In the genomic region with DNA sequence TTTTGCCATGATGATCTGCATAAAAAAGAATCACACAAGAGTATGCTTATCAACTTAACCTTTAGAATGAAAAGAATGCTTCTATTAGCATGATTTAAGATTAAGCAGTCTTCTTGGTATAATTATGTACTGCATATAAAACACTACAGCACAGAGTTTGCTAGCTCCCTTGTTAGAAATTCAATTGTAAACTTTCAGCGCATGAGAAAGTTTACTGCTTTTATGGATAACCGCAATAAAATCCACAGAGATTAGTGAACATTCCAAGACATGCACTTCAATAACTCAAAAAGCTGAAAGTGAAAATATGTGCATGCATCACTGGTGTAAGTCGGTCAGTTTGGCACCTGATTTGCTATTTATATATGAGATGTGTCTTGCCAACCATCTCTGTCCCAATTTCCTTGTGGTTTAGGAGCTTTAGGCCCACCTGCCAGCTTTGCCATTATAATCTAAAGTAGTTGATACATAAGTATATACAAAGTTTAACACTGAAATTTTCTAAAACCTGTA, we compare ENCODE assay signal across 2 cellular contexts.
TF ChIP-seq lines count a peak whose summit lies in the region.

No MANE protein-coding gene starts in this region.

TF ChIP-seq in HEK293, 187 proteins besides CTCF, POLR2A, EP300 and RAD21:
- TF ChIP-seq ZNF473 (tag by site-specific recombination; IDR thresholded peaks at IDR 0.05) (no peak), PRDM1 (tag by site-specific recombination; IDR thresholded peaks at IDR 0.05) (0 out of 2 replicates have a peak, but pooled peaks have one; percentile 20), ZNF830 (tag by site-specific recombination; IDR thresholded peaks at IDR 0.05; ENCODE audit: low read depth) (no peak)
- TF ChIP-seq, protein P1, sequence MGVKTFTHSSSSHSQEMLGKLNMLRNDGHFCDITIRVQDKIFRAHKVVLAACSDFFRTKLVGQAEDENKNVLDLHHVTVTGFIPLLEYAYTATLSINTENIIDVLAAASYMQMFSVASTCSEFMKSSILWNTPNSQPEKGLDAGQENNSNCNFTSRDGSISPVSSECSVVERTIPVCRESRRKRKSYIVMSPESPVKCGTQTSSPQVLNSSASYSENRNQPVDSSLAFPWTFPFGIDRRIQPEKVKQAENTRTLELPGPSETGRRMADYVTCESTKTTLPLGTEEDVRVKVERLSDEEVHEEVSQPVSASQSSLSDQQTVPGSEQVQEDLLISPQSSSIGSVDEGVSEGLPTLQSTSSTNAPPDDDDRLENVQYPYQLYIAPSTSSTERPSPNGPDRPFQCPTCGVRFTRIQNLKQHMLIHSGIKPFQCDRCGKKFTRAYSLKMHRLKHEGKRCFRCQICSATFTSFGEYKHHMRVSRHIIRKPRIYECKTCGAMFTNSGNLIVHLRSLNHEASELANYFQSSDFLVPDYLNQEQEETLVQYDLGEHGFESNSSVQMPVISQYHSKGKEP (tag by site-specific recombination; IDR thresholded peaks at IDR 0.05): peak; percentile 69

TF ChIP-seq in K562, 482 proteins besides CTCF, POLR2A, EP300 and RAD21:
- TF ChIP-seq, protein P2, sequence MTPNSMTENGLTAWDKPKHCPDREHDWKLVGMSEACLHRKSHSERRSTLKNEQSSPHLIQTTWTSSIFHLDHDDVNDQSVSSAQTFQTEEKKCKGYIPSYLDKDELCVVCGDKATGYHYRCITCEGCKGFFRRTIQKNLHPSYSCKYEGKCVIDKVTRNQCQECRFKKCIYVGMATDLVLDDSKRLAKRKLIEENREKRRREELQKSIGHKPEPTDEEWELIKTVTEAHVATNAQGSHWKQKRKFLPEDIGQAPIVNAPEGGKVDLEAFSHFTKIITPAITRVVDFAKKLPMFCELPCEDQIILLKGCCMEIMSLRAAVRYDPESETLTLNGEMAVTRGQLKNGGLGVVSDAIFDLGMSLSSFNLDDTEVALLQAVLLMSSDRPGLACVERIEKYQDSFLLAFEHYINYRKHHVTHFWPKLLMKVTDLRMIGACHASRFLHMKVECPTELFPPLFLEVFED (CRISPR knock-in tag; conservative IDR thresholded peaks at IDR 0.05): no peak
- TF ChIP-seq, protein P3, sequence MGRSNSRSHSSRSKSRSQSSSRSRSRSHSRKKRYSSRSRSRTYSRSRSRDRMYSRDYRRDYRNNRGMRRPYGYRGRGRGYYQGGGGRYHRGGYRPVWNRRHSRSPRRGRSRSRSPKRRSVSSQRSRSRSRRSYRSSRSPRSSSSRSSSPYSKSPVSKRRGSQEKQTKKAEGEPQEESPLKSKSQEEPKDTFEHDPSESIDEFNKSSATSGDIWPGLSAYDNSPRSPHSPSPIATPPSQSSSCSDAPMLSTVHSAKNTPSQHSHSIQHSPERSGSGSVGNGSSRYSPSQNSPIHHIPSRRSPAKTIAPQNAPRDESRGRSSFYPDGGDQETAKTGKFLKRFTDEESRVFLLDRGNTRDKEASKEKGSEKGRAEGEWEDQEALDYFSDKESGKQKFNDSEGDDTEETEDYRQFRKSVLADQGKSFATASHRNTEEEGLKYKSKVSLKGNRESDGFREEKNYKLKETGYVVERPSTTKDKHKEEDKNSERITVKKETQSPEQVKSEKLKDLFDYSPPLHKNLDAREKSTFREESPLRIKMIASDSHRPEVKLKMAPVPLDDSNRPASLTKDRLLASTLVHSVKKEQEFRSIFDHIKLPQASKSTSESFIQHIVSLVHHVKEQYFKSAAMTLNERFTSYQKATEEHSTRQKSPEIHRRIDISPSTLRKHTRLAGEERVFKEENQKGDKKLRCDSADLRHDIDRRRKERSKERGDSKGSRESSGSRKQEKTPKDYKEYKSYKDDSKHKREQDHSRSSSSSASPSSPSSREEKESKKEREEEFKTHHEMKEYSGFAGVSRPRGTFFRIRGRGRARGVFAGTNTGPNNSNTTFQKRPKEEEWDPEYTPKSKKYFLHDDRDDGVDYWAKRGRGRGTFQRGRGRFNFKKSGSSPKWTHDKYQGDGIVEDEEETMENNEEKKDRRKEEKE (IDR thresholded peaks at IDR 0.05; ENCODE audit: borderline replicate concordance in 1 of 2, control insufficient read depth in 1 of 2, low read depth in 2 of 2, low read length in 1 of 2): no peak
- TF ChIP-seq POLR2AphosphoS2 (IDR thresholded peaks at IDR 0.05; ENCODE audit: low read length) (0 out of 2 replicates have a peak, but pooled peaks have one; percentile 25), TCF7 (IDR thresholded peaks at IDR 0.05; ENCODE audit: borderline replicate concordance) (no peak)
